29 cellular contexts compared by ENCODE assay signal in the genomic region with DNA sequence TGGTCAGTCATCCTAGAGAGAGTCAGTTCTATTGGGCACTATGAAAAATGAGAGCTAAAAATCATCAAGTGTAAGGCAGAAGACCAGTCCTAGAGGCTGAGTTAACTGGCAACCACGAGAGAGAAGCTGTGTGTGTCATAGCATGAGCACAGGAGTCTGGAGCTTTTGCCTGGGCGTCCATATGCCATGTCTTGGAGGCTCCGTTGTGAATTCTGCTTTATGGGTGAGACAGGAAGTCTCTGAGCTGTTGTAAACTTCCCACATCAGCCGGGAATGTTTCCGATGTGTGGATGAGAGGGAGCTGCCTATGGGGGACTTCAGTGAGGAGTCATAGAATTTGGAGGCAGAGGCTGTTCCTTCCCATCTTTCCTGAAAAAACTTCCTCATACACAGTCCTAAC.
DNase-seq lines count a peak whose midpoint lies in the region; ATAC-seq lines count a peak whose summit lies in the region.
"Had no signal": no experiment of that assay in that cellular context is flagged by ENCODE, and none has a peak within 500 bp of the region (broad histone marks: within the 10 kb centered on the region; RNA-seq: fewer than 3 reads in every experiment).

No MANE protein-coding gene starts in this region.

- H3K23ac ChIP-seq in mesenchymal stem cell (ENCODE audit: low read length in 2 of 2), result no peak overlapping the region

- no peaks in the 10 kb centered on the region for H3K4me1 ChIP-seq in mesenchymal stem cell (ENCODE audit: control insufficient read depth, insufficient read depth, low read depth, low read length)
- H3K4me1 ChIP-seq: parathyroid adenoma had no signal

- no peak overlapping the region for H2BK12ac ChIP-seq in mesenchymal stem cell (ENCODE audit: low read length in 2 of 2)

- CTCF ChIA-PET in activated CD4-positive, alpha-beta memory T cell treated with anti-CD3 and anti-CD28 coated beads, Interleukin-2, amount 10 ng/mL, durations not matched to agents 7 days and 5 days (lab: Charles Lee), result no interaction called here

- H4K91ac ChIP-seq in mesenchymal stem cell (ENCODE audit: low read length), result no peak overlapping the region

- H3K9me3 ChIP-seq in mesenchymal stem cell (ENCODE audit: control insufficient read depth, low read length), result no peaks in the 10 kb centered on the region

- H3K27me3 ChIP-seq in mesenchymal stem cell (ENCODE audit: control insufficient read depth in 1 of 2, insufficient read depth in 1 of 2, low read length in 2 of 2), result no peaks in the 10 kb centered on the region

- DNase-seq in Daoy (ENCODE audit: low read depth) (peak; percentile 6), HT1080 (ENCODE audit: low read depth) (peak; percentile 43), dermis blood vessel endothelial cell (peak; percentile 55), mesenchymal stem cell (no peak), KG1 (lab: John Stamatoyannopoulos, UW) (no peak)
- no peak for DNase-seq in activated CD4-positive, alpha-beta memory T cell treated with anti-CD3 and anti-CD28 coated beads, Interleukin-2, amount 10 ng/mL, durations not matched to agents 7 days and 5 days
- DNase-seq in stimulated activated CD4-positive, alpha-beta T cell treated with anti-CD3 and anti-CD28 coated beads, Interleukin-4, amount 100 ng/mL, for 24 hours, result no peak
- DNase-seq: activated CD4-positive, alpha-beta T cell treated with anti-CD3 and anti-CD28 coated beads, Interleukin-2, amount 50 U/mL, for 4 hours; activated CD4-positive, CD25-positive, alpha-beta regulatory T cell; activated naive CD4-positive, alpha-beta T cell; activated naive CD8-positive, alpha-beta T cell treated with anti-CD3 and anti-CD28 coated beads, Interleukin-2, amount 50 U/mL, for 24 hours; AML-193; Calu3; CD4-positive, CD25-positive, alpha-beta regulatory T cell; central memory CD4-positive, alpha-beta T cell; H9; immature natural killer cell; MV-4-11; NCI-H1436; nephron progenitor cell; retina; RPMI8226; stimulated activated naive CD4-positive, alpha-beta T cell treated with Interleukin-2 at 50 U/mL for 16 hours; T-helper 1 cell had no signal

- H3K14ac ChIP-seq in mesenchymal stem cell (ENCODE audit: low read length in 2 of 2), result no peak overlapping the region

- no peak overlapping the region for H2AFZ ChIP-seq in mesenchymal stem cell (ENCODE audit: low read depth, low read length)
- H2AFZ ChIP-seq: parathyroid adenoma had no signal

- H2BK120ac ChIP-seq in mesenchymal stem cell (ENCODE audit: low read depth, low read length), result peak overlapping the region; percentile 73

- H3K9me3 Mint-ChIP-seq in activated CD4-positive, alpha-beta memory T cell treated with anti-CD3 and anti-CD28 coated beads, Interleukin-2, amount 10 ng/mL, durations not matched to agents 7 days and 5 days, result no peaks in the 10 kb centered on the region
- H3K9me3 Mint-ChIP-seq: activated naive CD8-positive, alpha-beta T cell treated with anti-CD3 and anti-CD28 coated beads, Interleukin-2, amount 50 U/mL, for 24 hours; CD4-positive, CD25-positive, alpha-beta regulatory T cell; dendritic cell treated with granulocyte-macrophage colony-stimulating factor and Interleukin-4, amounts not matched to agents 40 ng/mL and 50 ng/mL, for 4 days; H9; nephron progenitor cell had no signal

- no peak overlapping the region for H3K27ac Mint-ChIP-seq in activated CD4-positive, alpha-beta memory T cell treated with anti-CD3 and anti-CD28 coated beads, Interleukin-2, amount 10 ng/mL, durations not matched to agents 7 days and 5 days
- H3K27ac Mint-ChIP-seq: activated naive CD8-positive, alpha-beta T cell treated with anti-CD3 and anti-CD28 coated beads, Interleukin-2, amount 50 U/mL, for 24 hours; CD4-positive, CD25-positive, alpha-beta regulatory T cell; dendritic cell treated with granulocyte-macrophage colony-stimulating factor and Interleukin-4, amounts not matched to agents 40 ng/mL and 50 ng/mL, for 4 days; immature natural killer cell; nephron progenitor cell had no signal

- H3K4me3 ChIP-seq in mesenchymal stem cell (ENCODE audit: insufficient read depth in 1 of 2, low read depth in 1 of 2, low read length in 2 of 2), result no peak overlapping the region
- H3K4me3 ChIP-seq: skin epidermis had no signal

- H3K27ac ChIP-seq in mesenchymal stem cell (ENCODE audit: low read length, poor library complexity, severe bottlenecking), result no peak overlapping the region
- H3K27ac ChIP-seq: parathyroid adenoma, skin epidermis had no signal

- POLR2A ChIA-PET in activated CD4-positive, alpha-beta memory T cell treated with anti-CD3 and anti-CD28 coated beads, Interleukin-2, amount 10 ng/mL, durations not matched to agents 7 days and 5 days (lab: Charles Lee), result no interaction called here

- no peaks in the 10 kb centered on the region for H3K27me3 Mint-ChIP-seq in activated CD4-positive, alpha-beta memory T cell treated with anti-CD3 and anti-CD28 coated beads, Interleukin-2, amount 10 ng/mL, durations not matched to agents 7 days and 5 days
- H3K27me3 Mint-ChIP-seq: activated naive CD8-positive, alpha-beta T cell treated with anti-CD3 and anti-CD28 coated beads, Interleukin-2, amount 50 U/mL, for 24 hours; CD4-positive, CD25-positive, alpha-beta regulatory T cell; dendritic cell treated with granulocyte-macrophage colony-stimulating factor and Interleukin-4, amounts not matched to agents 40 ng/mL and 50 ng/mL, for 4 days had no signal

- no peak for ATAC-seq in HG03378 (IDR thresholded peaks at IDR 0.05; ENCODE audit: unreplicated experiment)
- ATAC-seq: activated naive CD8-positive, alpha-beta T cell treated with anti-CD3 and anti-CD28 coated beads, Interleukin-2, amount 50 U/mL, for 24 hours; HepG2 had no signal

- no peak overlapping the region for H2AK5ac ChIP-seq in mesenchymal stem cell (ENCODE audit: low read length, severe bottlenecking)

- 53% methylated on average over 3 of the region's 5 CpGs for WGBS in mesenchymal stem cell

- H3K18ac ChIP-seq in mesenchymal stem cell (ENCODE audit: low read depth in 1 of 2, low read length in 2 of 2), result peak overlapping the region; percentile 43 to 62

- H3K9ac ChIP-seq in mesenchymal stem cell (ENCODE audit: low read length), result no peak overlapping the region
- H3K9ac ChIP-seq: parathyroid adenoma had no signal

- H3K36me3 Mint-ChIP-seq in activated CD4-positive, alpha-beta memory T cell treated with anti-CD3 and anti-CD28 coated beads, Interleukin-2, amount 10 ng/mL, durations not matched to agents 7 days and 5 days (ENCODE audit: low read depth), result no peaks in the 10 kb centered on the region
- H3K36me3 Mint-ChIP-seq: CD4-positive, CD25-positive, alpha-beta regulatory T cell; immature natural killer cell had no signal

- no peaks in the 10 kb centered on the region for H3K79me1 ChIP-seq in mesenchymal stem cell (replicated peaks; ENCODE audit: low read length, poor library complexity, severe bottlenecking)

- H3K4ac ChIP-seq in mesenchymal stem cell (ENCODE audit: low read depth in 1 of 2, low read length in 2 of 2), result peak overlapping the region in 1 of 2 experiments; percentile 53

- peak overlapping the region; percentile 77 for H4K8ac ChIP-seq in mesenchymal stem cell (ENCODE audit: low read length)

- no peaks in the 10 kb centered on the region for H3K36me3 ChIP-seq in mesenchymal stem cell (ENCODE audit: control insufficient read depth in 1 of 2, insufficient read depth in 2 of 2, low read depth in 1 of 2, low read length in 2 of 2)

- H2BK15ac ChIP-seq in mesenchymal stem cell (ENCODE audit: low read depth, poor library complexity, severe bottlenecking), result no peak overlapping the region

- H3K4me1 Mint-ChIP-seq in activated CD4-positive, alpha-beta memory T cell treated with anti-CD3 and anti-CD28 coated beads, Interleukin-2, amount 10 ng/mL, durations not matched to agents 7 days and 5 days, result no peaks in the 10 kb centered on the region
- H3K4me1 Mint-ChIP-seq: activated naive CD8-positive, alpha-beta T cell treated with anti-CD3 and anti-CD28 coated beads, Interleukin-2, amount 50 U/mL, for 24 hours; CD4-positive, CD25-positive, alpha-beta regulatory T cell; immature natural killer cell had no signal

- no peak overlapping the region for H3K4me3 Mint-ChIP-seq in activated CD4-positive, alpha-beta memory T cell treated with anti-CD3 and anti-CD28 coated beads, Interleukin-2, amount 10 ng/mL, durations not matched to agents 7 days and 5 days
- H3K4me3 Mint-ChIP-seq: activated naive CD8-positive, alpha-beta T cell treated with anti-CD3 and anti-CD28 coated beads, Interleukin-2, amount 50 U/mL, for 24 hours; CD4-positive, CD25-positive, alpha-beta regulatory T cell; dendritic cell treated with granulocyte-macrophage colony-stimulating factor and Interleukin-4, amounts not matched to agents 40 ng/mL and 50 ng/mL, for 4 days; H9; immature natural killer cell; nephron progenitor cell had no signal

- no peak overlapping the region for H2BK5ac ChIP-seq in mesenchymal stem cell (ENCODE audit: low read depth, low read length, poor library complexity, severe bottlenecking)

- H3K4me2 ChIP-seq in mesenchymal stem cell (ENCODE audit: low read length, poor library complexity, severe bottlenecking), result no peak overlapping the region

Comparison
In these comparisons a context has a peak if more than half of its experiments do, and no peak if none do; other contexts are left out.
1. DNase-seq: peak in Daoy (single experiment), HT1080 (single experiment) and dermis blood vessel endothelial cell (single experiment); none in mesenchymal stem cell (single experiment), activated CD4-positive, alpha-beta memory T cell treated with anti-CD3 and anti-CD28 coated beads, Interleukin-2, amount 10 ng/mL, durations not matched to agents 7 days and 5 days (single experiment), stimulated activated CD4-positive, alpha-beta T cell treated with anti-CD3 and anti-CD28 coated beads, Interleukin-4, amount 100 ng/mL, for 24 hours (single experiment) and KG1 (single experiment).